27 cellular contexts compared by ENCODE assay signal in the genomic region with DNA sequence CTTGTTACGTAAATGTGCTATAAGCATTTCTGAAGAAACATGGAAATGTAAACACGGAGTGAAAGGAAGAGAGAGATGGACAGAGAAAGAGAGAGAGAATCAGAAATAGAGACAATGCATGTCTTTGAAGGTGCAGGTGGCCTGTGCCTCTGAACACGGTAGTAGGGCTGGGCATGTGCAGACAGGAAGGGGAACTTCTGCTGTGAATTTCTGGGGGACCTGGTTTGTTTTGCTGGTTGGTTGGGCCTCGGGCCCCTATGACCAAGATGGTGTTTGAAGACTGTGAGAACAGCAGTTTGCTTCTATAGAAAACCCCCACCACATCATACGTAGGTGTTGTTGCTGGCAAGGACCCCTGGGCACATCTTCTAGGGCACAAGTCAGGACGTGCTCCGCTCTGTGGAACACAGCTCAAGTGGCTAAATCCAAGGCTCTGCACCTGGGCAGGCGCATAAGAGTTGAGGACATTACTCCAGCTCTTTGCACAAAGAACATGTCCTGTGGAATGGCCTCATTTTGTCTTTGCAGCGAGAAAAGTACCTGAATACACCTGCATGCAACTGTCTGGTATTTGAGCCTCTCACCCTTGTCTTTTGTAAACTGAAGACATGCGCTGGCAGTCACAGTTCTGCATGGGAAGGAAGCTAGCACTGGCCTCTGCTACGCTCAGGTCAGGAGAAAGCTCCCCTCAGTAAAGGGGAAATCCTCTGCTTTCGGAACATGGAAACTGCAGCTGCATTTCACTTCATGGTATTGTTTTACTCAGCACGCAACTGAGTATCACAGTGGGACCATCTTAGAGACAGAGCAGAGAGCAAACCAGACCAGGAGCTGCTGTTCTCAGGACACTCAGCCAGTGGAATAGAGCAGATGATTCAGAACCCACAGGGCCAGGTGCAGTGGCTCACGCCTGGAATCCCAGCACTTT. TPM values are rescaled to one million over a fixed set of nuclear protein-coding genes. Genes with fewer than 3 reads are reported as not detected.
DNase-seq lines count a peak whose midpoint lies in the region; ATAC-seq, FAIRE-seq and TF ChIP-seq lines count a peak whose summit lies in the region.
"Had no signal": no experiment of that assay in that cellular context is flagged by ENCODE, and none has a peak within 500 bp of the region (broad histone marks: within the 10 kb centered on the region; RNA-seq: fewer than 3 reads in every experiment).

No MANE protein-coding gene starts in this region.

- FAIRE-seq in GM12892 (lab: Jason Lieb, UNC), result peak; percentile 73

- H3K4me1 ChIP-seq in OCI-LY1 (ENCODE audit: insufficient read depth, low read length, severe bottlenecking), result peaks cover 24% of the 10 kb centered on the region
- H3K4me1 ChIP-seq: body of pancreas, gastroesophageal sphincter, psoas muscle, uterus had no signal

- no peak for TF ChIP-seq POLR2A in GM12892 (IDR thresholded peaks at IDR 0.05; ENCODE audit: low read depth, low read length)

- H3K79me2 ChIP-seq in OCI-LY1 (ENCODE audit: insufficient read depth, low read length), result no peaks in the 10 kb centered on the region

- peak overlapping the region; percentile 8; the same call in 1 of the 2 replicates for H3K4me2 ChIP-seq in OCI-LY1 (ENCODE audit: low read length)

- H4K20me1 ChIP-seq in OCI-LY1 (ENCODE audit: insufficient read depth, low read length), result no peaks in the 10 kb centered on the region

- no peak overlapping the region for H2AFZ ChIP-seq in OCI-LY1 (ENCODE audit: low read length)

- peak overlapping the region; percentile 56 for H3K27ac ChIP-seq in OCI-LY1 (ENCODE audit: low read depth, low read length, poor library complexity, severe bottlenecking)
- H3K27ac ChIP-seq: body of pancreas, gastroesophageal sphincter, HL-60, psoas muscle, RWPE1, SK-N-MC, uterus, VCaP had no signal

- no peak overlapping the region; the same call in 1 of the 2 replicates for H3K9ac ChIP-seq in OCI-LY1 (ENCODE audit: low read length)

- ATAC-seq in GM19395 (IDR thresholded peaks at IDR 0.05; ENCODE audit: unreplicated experiment), result peak; percentile 68
- ATAC-seq in left lobe of liver, result peak; percentile 26
- ATAC-seq in GM18907 (IDR thresholded peaks at IDR 0.05; ENCODE audit: unreplicated experiment), result no peak
- ATAC-seq: body of pancreas, gastroesophageal sphincter, psoas muscle had no signal

- no peaks in the 10 kb centered on the region; the same call in 1 of the 2 replicates for H3K27me3 ChIP-seq in OCI-LY1 (ENCODE audit: insufficient read depth, low read length)
- H3K27me3 ChIP-seq: body of pancreas had no signal

- no peak overlapping the region for H3K4me3 ChIP-seq in OCI-LY1 (ENCODE audit: low read depth, low read length, poor library complexity, severe bottlenecking)
- H3K4me3 ChIP-seq: body of pancreas, esophagus squamous epithelium, gastroesophageal sphincter, psoas muscle, SK-N-MC, uterus had no signal

- H3K9me2 ChIP-seq in OCI-LY1 (ENCODE audit: low read depth, low read length), result no peaks in the 10 kb centered on the region

- no peak for TF ChIP-seq CTCF in OCI-LY1 (IDR thresholded peaks at IDR 0.05; ENCODE audit: low read length)

- no peaks in the 10 kb centered on the region for H3F3A ChIP-seq in OCI-LY1 (ENCODE audit: insufficient read depth, low read length)

- H3K9me3 ChIP-seq in OCI-LY1 (ENCODE audit: low read length), result peaks cover 6% of the 10 kb centered on the region
- H3K9me3 ChIP-seq: body of pancreas, esophagus squamous epithelium, gastroesophageal sphincter, psoas muscle, uterus had no signal

- H3K36me3 ChIP-seq in OCI-LY1 (ENCODE audit: insufficient read depth, low read length), result no peaks in the 10 kb centered on the region; the same call in 1 of the 2 replicates
- H3K36me3 ChIP-seq: esophagus squamous epithelium, gastroesophageal sphincter, uterus had no signal

- DNase-seq in GM12892 (ENCODE audit: insufficient read length) (no peak), left lobe of liver (ENCODE audit: low spot score) (no peak), NCI-H526 treated with DMSO at 0.1 percent for 48 hours (lab: John Stamatoyannopoulos, UW) (no peak), islet precursor cell (no peak)
- DNase-seq: activated CD4-positive, alpha-beta memory T cell treated with anti-CD3 and anti-CD28 coated beads for 36 hours; body of pancreas; CD4-positive, alpha-beta memory T cell; DMS153; effector memory CD4-positive, alpha-beta T cell; esophagus squamous epithelium; GF-D8; NCI-H1417; NCI-H524 treated with DMSO at 0.1 percent for 48 hours; psoas muscle; T-helper 2 cell; uterus had no signal

RNA-seq across cellular contexts. Expression of a gene that starts 2.7 kb away (rescaled TPM):
- polyA plus RNA-seq in GM12892 (2012; ENCODE audit: missing spikeins), result not detected
- not detected for total RNA-seq in left lobe of liver
- total RNA-seq: activated CD4-positive, alpha-beta memory T cell treated with anti-CD3 and anti-CD28 coated beads for 36 hours; body of pancreas; CD4-positive, alpha-beta memory T cell; esophagus squamous epithelium; kidney epithelial cell; myocyte; psoas muscle; temporal lobe; uterus had no signal
- polyA plus RNA-seq: CD4-positive, alpha-beta memory T cell; psoas muscle had no signal

RNA-seq across cellular contexts. Expression of a gene that starts 19.1 kb away (rescaled TPM):
- polyA plus RNA-seq in GM12892 (2012; ENCODE audit: missing spikeins), result not detected
- total RNA-seq in left lobe of liver, result not detected
- total RNA-seq: activated CD4-positive, alpha-beta memory T cell treated with anti-CD3 and anti-CD28 coated beads for 36 hours; body of pancreas; CD4-positive, alpha-beta memory T cell; esophagus squamous epithelium; kidney epithelial cell; myocyte; psoas muscle; temporal lobe; uterus had no signal
- polyA plus RNA-seq: CD4-positive, alpha-beta memory T cell; psoas muscle had no signal

RNA-seq across cellular contexts. Expression of a gene that starts 54.9 kb away (rescaled TPM):
- polyA plus RNA-seq in GM12892 (2012; ENCODE audit: missing spikeins), result 0.70 TPM
- total RNA-seq in left lobe of liver, result 0.23 TPM
